In the genomic region with DNA sequence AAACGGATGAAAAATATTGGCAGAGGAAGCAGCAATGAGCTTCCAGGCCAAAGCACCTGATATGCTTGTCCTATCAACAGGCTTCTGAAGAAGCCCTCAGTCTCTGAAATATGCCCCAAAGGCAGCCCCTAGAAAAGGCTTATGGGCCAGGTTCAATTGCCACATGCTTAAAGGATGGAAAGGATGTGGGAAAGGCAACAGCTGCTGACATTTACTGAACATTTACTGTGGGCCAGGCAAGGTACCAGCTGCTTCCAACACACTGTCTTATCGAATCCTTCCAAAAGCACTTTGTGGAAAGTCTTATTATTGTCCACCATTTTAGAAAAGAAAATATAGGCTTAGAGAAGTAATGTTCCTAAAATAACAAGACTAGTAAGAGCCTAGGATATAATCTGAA, we compare ENCODE assay signal across 13 cellular contexts. TPM values are rescaled to one million over a fixed set of nuclear protein-coding genes. Genes with fewer than 3 reads are reported as not detected.
A peak's percentile ranks its signal among the peaks of the same experiment; 100 is the strongest.
DNase-seq lines count a peak whose midpoint lies in the region; ATAC-seq and TF ChIP-seq lines count a peak whose summit lies in the region.
"Had no signal": no experiment of that assay in that cellular context is flagged by ENCODE, and none has a peak within 500 bp of the region (broad histone marks: within the 10 kb centered on the region; RNA-seq: fewer than 3 reads in every experiment).

No MANE protein-coding gene starts in this region.

- no peak for TF ChIP-seq POLR2A in vagina (IDR thresholded peaks at IDR 0.05)

- no peak overlapping the region for H2BK120ac ChIP-seq in mesendoderm (ENCODE audit: low read depth, low read length)

- H2AFZ ChIP-seq in DND-41 (ENCODE audit: low read depth, low read length), result no peak overlapping the region

- DNase-seq in DND-41 (peak; percentile 5), LHCN-M2 (ENCODE audit: low read depth) (peak; percentile 51), SJCRH30 (peak; percentile 38 to 67), mesendoderm (no peak), vagina (ENCODE audit: extremely low spot score in 2 of 2) (no peak), right cardiac atrium (no peak), hippocampal formation (lab: John Stamatoyannopoulos, UW) (no peak)
- DNase-seq: BE2C; CD4-positive, alpha-beta memory T cell; GF-D8; HCEC 1CT had no signal

- H3K4me3 ChIP-seq in DND-41 (ENCODE audit: low read depth in 1 of 2, low read length in 2 of 2) (no peak overlapping the region), SJCRH30 (no peak overlapping the region), mesendoderm (ENCODE audit: low read length) (no peak overlapping the region), vagina (no peak overlapping the region), right cardiac atrium (ENCODE audit: low read length) (no peak overlapping the region)

- H3K4me2 ChIP-seq in DND-41 (ENCODE audit: insufficient read depth, low read length) (no peak overlapping the region), mesendoderm (ENCODE audit: low read length) (no peak overlapping the region)

- H4K8ac ChIP-seq in mesendoderm (ENCODE audit: low read depth, low read length), result no peak overlapping the region

- TF ChIP-seq CTCF in DND-41 (IDR thresholded peaks at IDR 0.05; ENCODE audit: borderline replicate concordance, extremely low read depth, low read length, poor library complexity, severe bottlenecking) (no peak), vagina (IDR thresholded peaks at IDR 0.05) (no peak)

- H3K23ac ChIP-seq in mesendoderm (ENCODE audit: low read length), result peak overlapping the region; percentile 51

- ATAC-seq in DND-41 (ENCODE audit: insufficient read depth, low read depth), result peak; percentile 40; the same call in 1 of the 3 replicates
- no peak for ATAC-seq in right cardiac atrium
- ATAC-seq in HG03175 (IDR thresholded peaks at IDR 0.05; ENCODE audit: unreplicated experiment), result no peak

- no peaks in the 10 kb centered on the region for H3K27me3 ChIP-seq in DND-41 (ENCODE audit: insufficient read depth, low read length, poor library complexity)
- H3K27me3 ChIP-seq in SJCRH30, result no peaks in the 10 kb centered on the region
- H3K27me3 ChIP-seq in mesendoderm (ENCODE audit: insufficient read depth, low read length, poor library complexity), result no peaks in the 10 kb centered on the region
- H3K27me3 ChIP-seq in vagina, result no peaks in the 10 kb centered on the region
- no peaks in the 10 kb centered on the region for H3K27me3 ChIP-seq in right cardiac atrium (ENCODE audit: control insufficient read depth, insufficient read depth)
- H3K27me3 ChIP-seq: BE2C had no signal

- H3K27ac ChIP-seq in DND-41 (ENCODE audit: low read length), result no peak overlapping the region
- no peak overlapping the region for H3K27ac ChIP-seq in SJCRH30
- H3K27ac ChIP-seq in mesendoderm (ENCODE audit: low read depth, low read length), result no peak overlapping the region
- no peak overlapping the region for H3K27ac ChIP-seq in vagina
- H3K27ac ChIP-seq in right cardiac atrium (ENCODE audit: low read length), result no peak overlapping the region
- H3K27ac ChIP-seq: C4-2B had no signal

- no peaks in the 10 kb centered on the region for H3K4me1 ChIP-seq in DND-41 (ENCODE audit: insufficient read depth, low read length)
- peaks cover 21% of the 10 kb centered on the region for H3K4me1 ChIP-seq in SJCRH30
- peaks cover 7% of the 10 kb centered on the region for H3K4me1 ChIP-seq in mesendoderm (ENCODE audit: control insufficient read depth, low read depth, low read length)
- no peaks in the 10 kb centered on the region for H3K4me1 ChIP-seq in vagina
- H3K4me1 ChIP-seq in right cardiac atrium (ENCODE audit: control insufficient read depth, insufficient read depth, low read length), result peaks cover 2% of the 10 kb centered on the region

- no peak overlapping the region for H2AK5ac ChIP-seq in mesendoderm (ENCODE audit: low read length)

- H3K79me1 ChIP-seq in mesendoderm (ENCODE audit: low read length), result peaks cover 25% of the 10 kb centered on the region

- H3K9me3 ChIP-seq in DND-41 (ENCODE audit: insufficient read depth, low read length, severe bottlenecking) (no peaks in the 10 kb centered on the region), SJCRH30 (replicated peaks) (no peaks in the 10 kb centered on the region), vagina (no peaks in the 10 kb centered on the region), right cardiac atrium (ENCODE audit: control insufficient read depth, low read length) (no peaks in the 10 kb centered on the region)
- H3K9me3 ChIP-seq: BE2C had no signal

- H2BK5ac ChIP-seq in mesendoderm (ENCODE audit: low read length), result no peak overlapping the region

- no peaks in the 10 kb centered on the region for H4K20me1 ChIP-seq in DND-41 (ENCODE audit: insufficient read depth, low read length)

- no peaks in the 10 kb centered on the region for H3K79me2 ChIP-seq in DND-41 (ENCODE audit: insufficient read depth, low read length)
- H3K79me2 ChIP-seq in mesendoderm (ENCODE audit: control insufficient read depth, insufficient read depth, low read length), result peaks cover 39% of the 10 kb centered on the region

- H3K4ac ChIP-seq in mesendoderm (ENCODE audit: low read depth, low read length), result no peak overlapping the region

- H2BK15ac ChIP-seq in mesendoderm (replicated peaks; ENCODE audit: low read depth), result no peak overlapping the region

- intact Hi-C loops in vagina (cut with DNase I) (no loop called here), right cardiac atrium (cut with DNase I) (no loop called here)

- H3K18ac ChIP-seq in mesendoderm (ENCODE audit: low read length), result no peak overlapping the region

- no peak overlapping the region for H3K9ac ChIP-seq in DND-41 (ENCODE audit: low read depth, low read length)
- no peak overlapping the region for H3K9ac ChIP-seq in mesendoderm (ENCODE audit: low read length)

- no peaks in the 10 kb centered on the region for H3K36me3 ChIP-seq in DND-41 (ENCODE audit: insufficient read depth, low read length)
- H3K36me3 ChIP-seq in SJCRH30, result no peaks in the 10 kb centered on the region
- no peaks in the 10 kb centered on the region for H3K36me3 ChIP-seq in mesendoderm (ENCODE audit: control insufficient read depth, insufficient read depth, low read length)
- H3K36me3 ChIP-seq in vagina, result no peaks in the 10 kb centered on the region
- H3K36me3 ChIP-seq: BE2C had no signal

- no CpG with 5 or more reads among the region's 2 CpGs for WGBS in mesendoderm (ENCODE audit: extremely low coverage, insufficient coverage, low lambda C conversion rate)
- 58% methylated on average over 2 of the region's 2 CpGs for WGBS in right cardiac atrium

- no peak overlapping the region for H3K56ac ChIP-seq in mesendoderm (ENCODE audit: low read length)

- H4K5ac ChIP-seq in mesendoderm (ENCODE audit: low read length), result no peak overlapping the region

RNA-seq across cellular contexts. Expression of a gene that starts 56.5 kb away (rescaled TPM):
- 6.3 and 13.7 TPM in 2 replicates for total RNA-seq in LHCN-M2 (2014; rRNA removed)
- polyA plus RNA-seq in LHCN-M2 (2012), result 0.98 TPM
- total RNA-seq in SJCRH30 (2014; rRNA removed; shearing (Covaris generic)), result 8.3 and 11.4 TPM in 2 replicates
- polyA plus RNA-seq in mesendoderm (2013, experiment 1 of 2), result 10.0 TPM
- 11.5 TPM for polyA plus RNA-seq in mesendoderm (2013, experiment 2 of 2)
- total RNA-seq in vagina, result 40.3 TPM
- 10 to 100 TPM; 13.5 to 19.9 (median 16.5) TPM for total RNA-seq in right cardiac atrium
- polyA plus RNA-seq in right cardiac atrium, result 5.7 TPM

RNA-seq across cellular contexts. Expression of a gene that starts 56.8 kb away (rescaled TPM):
- total RNA-seq in LHCN-M2 (2014; rRNA removed) (23.8 and 24.4 TPM in 2 replicates), vagina (21.6 TPM), right cardiac atrium (10 to 100 TPM; 17.1 to 22.4 (median 18.4) TPM)
- 8.3 TPM for polyA plus RNA-seq in LHCN-M2 (2012)
- 29.0 and 29.7 TPM in 2 replicates for total RNA-seq in SJCRH30 (2014; rRNA removed; shearing (Covaris generic))
- polyA plus RNA-seq in mesendoderm (2013, experiment 1 of 2), result 12.9 TPM
- 11.7 TPM for polyA plus RNA-seq in mesendoderm (2013, experiment 2 of 2)
- 11.9 TPM for polyA plus RNA-seq in right cardiac atrium

Comparison
In these comparisons a context has a peak if more than half of its experiments do, and no peak if none do; other contexts are left out.
1. DNase-seq: peak in DND-41 (single experiment), LHCN-M2 (single experiment) and SJCRH30 (2 of 2); none in mesendoderm (single experiment), vagina (0 of 2), right cardiac atrium (0 of 3) and hippocampal formation (0 of 2).